1 cellular context compared by ENCODE assay signal in genomic region chr4:40192286-40193017, GRCh38.
TF ChIP-seq lines count a peak whose summit lies in the region.

No MANE protein-coding gene starts in this region.

TF ChIP-seq in HepG2, 621 proteins besides CTCF, POLR2A, EP300 and RAD21 (continued from another document):
- TF ChIP-seq ZNF660 (CRISPR knock-in tag; IDR thresholded peaks at IDR 0.05; ENCODE audit: borderline replicate concordance, low read depth) (no peak), ZNF674 (CRISPR knock-in tag; IDR thresholded peaks at IDR 0.05; ENCODE audit: low read depth) (no peak), WIZ (CRISPR knock-in tag; IDR thresholded peaks at IDR 0.05) (no peak), ZNF557 (CRISPR knock-in tag; IDR thresholded peaks at IDR 0.05) (no peak), ZBTB43 (CRISPR knock-in tag; conservative IDR thresholded peaks at IDR 0.05) (no peak), RFX5 (IDR thresholded peaks at IDR 0.05; ENCODE audit: low read depth, low read length) (no peak), ZNF766 (CRISPR knock-in tag; IDR thresholded peaks at IDR 0.05; ENCODE audit: borderline replicate concordance) (no peak), ZNF251 (CRISPR knock-in tag; IDR thresholded peaks at IDR 0.05) (no peak), MEIS1 (CRISPR knock-in tag; IDR thresholded peaks at IDR 0.05; ENCODE audit: borderline replicate concordance) (no peak), BCL6 (CRISPR knock-in tag; IDR thresholded peaks at IDR 0.05) (no peak), FOXP1 (IDR thresholded peaks at IDR 0.05) (no peak), FOXP1 (CRISPR knock-in tag; IDR thresholded peaks at IDR 0.05) (peak; percentile 19; the same call in 1 of the 2 replicates), ZIK1 (CRISPR knock-in tag; IDR thresholded peaks at IDR 0.05; ENCODE audit: borderline replicate concordance, low read depth) (no peak), MLXIP (CRISPR knock-in tag; IDR thresholded peaks at IDR 0.05; ENCODE audit: borderline replicate concordance) (no peak), HDAC2 (CRISPR knock-in tag; IDR thresholded peaks at IDR 0.05) (peak; percentile 38; the same call in 1 of the 2 replicates), TFE3 (CRISPR knock-in tag; IDR thresholded peaks at IDR 0.05) (no peak), HDAC1 (CRISPR knock-in tag; IDR thresholded peaks at IDR 0.05) (no peak), NFYC (CRISPR knock-in tag; IDR thresholded peaks at IDR 0.05) (no peak), NR2C2 (CRISPR knock-in tag; IDR thresholded peaks at IDR 0.05; ENCODE audit: borderline replicate concordance) (no peak), ELF4 (CRISPR knock-in tag; IDR thresholded peaks at IDR 0.05; ENCODE audit: borderline replicate concordance) (0 out of 2 replicates have a peak, but pooled peaks have one; percentile 7), BRF2 (CRISPR knock-in tag; IDR thresholded peaks at IDR 0.05) (no peak), FOXA1 (IDR thresholded peaks at IDR 0.05) (no peak), FOXA1 (CRISPR knock-in tag; IDR thresholded peaks at IDR 0.05) (no peak), FOXJ3 (CRISPR knock-in tag; IDR thresholded peaks at IDR 0.05; ENCODE audit: borderline replicate concordance) (no peak), HINFP (CRISPR knock-in tag; IDR thresholded peaks at IDR 0.05; ENCODE audit: low read depth) (no peak)
- TF ChIP-seq, protein P1, sequence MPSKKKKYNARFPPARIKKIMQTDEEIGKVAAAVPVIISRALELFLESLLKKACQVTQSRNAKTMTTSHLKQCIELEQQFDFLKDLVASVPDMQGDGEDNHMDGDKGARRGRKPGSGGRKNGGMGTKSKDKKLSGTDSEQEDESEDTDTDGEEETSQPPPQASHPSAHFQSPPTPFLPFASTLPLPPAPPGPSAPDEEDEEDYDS (CRISPR knock-in tag; IDR thresholded peaks at IDR 0.05) = no peak
- TF ChIP-seq, protein P2, sequence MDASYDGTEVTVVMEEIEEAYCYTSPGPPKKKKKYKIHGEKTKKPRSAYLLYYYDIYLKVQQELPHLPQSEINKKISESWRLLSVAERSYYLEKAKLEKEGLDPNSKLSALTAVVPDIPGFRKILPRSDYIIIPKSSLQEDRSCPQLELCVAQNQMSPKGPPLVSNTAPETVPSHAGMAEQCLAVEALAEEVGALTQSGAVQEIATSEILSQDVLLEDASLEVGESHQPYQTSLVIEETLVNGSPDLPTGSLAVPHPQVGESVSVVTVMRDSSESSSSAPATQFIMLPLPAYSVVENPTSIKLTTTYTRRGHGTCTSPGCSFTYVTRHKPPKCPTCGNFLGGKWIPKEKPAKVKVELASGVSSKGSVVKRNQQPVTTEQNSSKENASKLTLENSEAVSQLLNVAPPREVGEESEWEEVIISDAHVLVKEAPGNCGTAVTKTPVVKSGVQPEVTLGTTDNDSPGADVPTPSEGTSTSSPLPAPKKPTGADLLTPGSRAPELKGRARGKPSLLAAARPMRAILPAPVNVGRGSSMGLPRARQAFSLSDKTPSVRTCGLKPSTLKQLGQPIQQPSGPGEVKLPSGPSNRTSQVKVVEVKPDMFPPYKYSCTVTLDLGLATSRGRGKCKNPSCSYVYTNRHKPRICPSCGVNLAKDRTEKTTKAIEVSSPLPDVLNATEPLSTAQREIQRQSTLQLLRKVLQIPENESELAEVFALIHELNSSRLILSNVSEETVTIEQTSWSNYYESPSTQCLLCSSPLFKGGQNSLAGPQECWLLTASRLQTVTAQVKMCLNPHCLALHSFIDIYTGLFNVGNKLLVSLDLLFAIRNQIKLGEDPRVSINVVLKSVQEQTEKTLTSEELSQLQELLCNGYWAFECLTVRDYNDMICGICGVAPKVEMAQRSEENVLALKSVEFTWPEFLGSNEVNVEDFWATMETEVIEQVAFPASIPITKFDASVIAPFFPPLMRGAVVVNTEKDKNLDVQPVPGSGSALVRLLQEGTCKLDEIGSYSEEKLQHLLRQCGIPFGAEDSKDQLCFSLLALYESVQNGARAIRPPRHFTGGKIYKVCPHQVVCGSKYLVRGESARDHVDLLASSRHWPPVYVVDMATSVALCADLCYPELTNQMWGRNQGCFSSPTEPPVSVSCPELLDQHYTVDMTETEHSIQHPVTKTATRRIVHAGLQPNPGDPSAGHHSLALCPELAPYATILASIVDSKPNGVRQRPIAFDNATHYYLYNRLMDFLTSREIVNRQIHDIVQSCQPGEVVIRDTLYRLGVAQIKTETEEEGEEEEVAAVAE (CRISPR knock-in tag; IDR thresholded peaks at IDR 0.05; ENCODE audit: borderline replicate concordance) = no peak
